8 cellular contexts compared by ENCODE assay signal in genomic region chr22:28051787-28052356, GRCh38.
DNase-seq lines count a peak whose midpoint lies in the region; ATAC-seq, FAIRE-seq and TF ChIP-seq lines count a peak whose summit lies in the region.

No MANE protein-coding gene starts in this region.

- H2AFZ ChIP-seq in endothelial cell of umbilical vein (ENCODE audit: low read depth, low read length), result no peak overlapping the region

- CTCF ChIA-PET in endothelial cell of umbilical vein (lab: Charles Lee), result interaction anchor here (0.6 to 7.7 kb wide), 62 partner anchors 8 to 1194 kb away, joined by 3 to 86 read pairs (median 4); no protein-coding TSS in a partner anchor

- no TSS peak for BruUV-seq in endothelial cell of umbilical vein (replicated peaks; lab: Mats Ljungman, UMichigan)

- ATAC-seq in GM18858 (IDR thresholded peaks at IDR 0.05; ENCODE audit: unreplicated experiment) (no peak), HG03039 (IDR thresholded peaks at IDR 0.05; ENCODE audit: unreplicated experiment) (no peak)

- no peak for TF ChIP-seq POLR2A in endothelial cell of umbilical vein (IDR thresholded peaks at IDR 0.05; ENCODE audit: low read depth, low read length)
- no peak for TF ChIP-seq POLR2A in transverse colon (IDR thresholded peaks at IDR 0.05)

- POLR2A ChIA-PET in endothelial cell of umbilical vein (lab: Charles Lee), result no interaction called here

- H3K4me2 ChIP-seq in endothelial cell of umbilical vein (ENCODE audit: insufficient read depth, low read length), result no peak overlapping the region

- H3K9ac ChIP-seq in endothelial cell of umbilical vein (replicated peaks; ENCODE audit: extremely low read depth, insufficient read depth, low read length), result no peak overlapping the region

- TF ChIP-seq CTCF in endothelial cell of umbilical vein (IDR thresholded peaks at IDR 0.05; ENCODE audit: extremely low read depth in 1 of 2, insufficient read depth in 1 of 2, low read depth in 1 of 2, low read length in 2 of 2), result peak; percentile 85
- TF ChIP-seq CTCF in transverse colon (IDR thresholded peaks at IDR 0.05), result peak; percentile 78 to 81 (median 80)

- H3K27me3 ChIP-seq in endothelial cell of umbilical vein (ENCODE audit: control insufficient read depth in 2 of 2, insufficient read depth in 2 of 2, low read length in 2 of 2), result no peaks in the 10 kb centered on the region
- H3K27me3 ChIP-seq in transverse colon, result no peaks in the 10 kb centered on the region

- TF ChIP-seq EP300 in transverse colon (IDR thresholded peaks at IDR 0.05; ENCODE audit: low read depth), result no peak

- dilution Hi-C loops in endothelial cell of umbilical vein (cut with MboI; ENCODE audit: extremely low pct_ligation_motif_present, low sequenced_read_pairs), result no loop called here

- no peaks in the 10 kb centered on the region for H3K9me1 ChIP-seq in endothelial cell of umbilical vein (replicated peaks; ENCODE audit: control insufficient read depth, extremely low read depth, insufficient read depth, low read length)

- WGBS in transverse colon (ENCODE audit: low coverage in 1 of 2), 2 donors, result 40 to 60% methylated on average over 2 to 5 of the region's 5 CpGs

- H3K4me1 ChIP-seq in endothelial cell of umbilical vein (ENCODE audit: control insufficient read depth, extremely low read depth, insufficient read depth, low read length), result peaks cover 15% of the 10 kb centered on the region
- no peaks in the 10 kb centered on the region for H3K4me1 ChIP-seq in transverse colon

- FAIRE-seq in endothelial cell of umbilical vein (lab: Jason Lieb, UNC), result peak; percentile 78

- H3K4me3 ChIP-seq in endothelial cell of umbilical vein (replicated peaks in 1 of 3; ENCODE audit: insufficient read depth in 1 of 3, low read depth in 1 of 3, low read length in 3 of 3) (no peak overlapping the region), transverse colon (no peak overlapping the region)

- DNase-seq in EH (ENCODE audit: low read depth), result peak; percentile 73
- DNase-seq in LHCN-M2 (ENCODE audit: low read depth), result peak; percentile 49
- peak; percentile 33 for DNase-seq in SW480 (ENCODE audit: low spot score)
- DNase-seq in endothelial cell of umbilical vein (ENCODE audit: low read depth, low spot score), result peak; percentile 66
- DNase-seq in midbrain (lab: John Stamatoyannopoulos, UW), result peak; percentile 76
- peak; percentile 67 for DNase-seq in transverse colon

- in situ Hi-C loops in transverse colon (cut with MboI; ENCODE audit: low pct_ligation_motif_present in 1 of 4, low pct_unique_long_range_greater_than_20kb in 1 of 4, low sequenced_read_pairs in 3 of 4), result loop anchor here (10.0 to 25.0 kb wide), 4 partner anchors 385 to 985 kb away; no protein-coding TSS in a partner anchor

- no peaks in the 10 kb centered on the region for H4K20me1 ChIP-seq in endothelial cell of umbilical vein (replicated peaks; ENCODE audit: control insufficient read depth, extremely low read depth, insufficient read depth, low read length)

- intact Hi-C loops in endothelial cell of umbilical vein (cut with micrococcal nuclease) (loop anchor here (1.0 to 2.0 kb wide), 4 partner anchors 32 to 777 kb away; no protein-coding TSS in a partner anchor), transverse colon (cut with DNase I; ENCODE audit: low total_unique reads) (loop anchor here (5.0 to 10.0 kb wide), 2 partner anchors 393 to 540 kb away; no protein-coding TSS in a partner anchor)

- H3K9me3 ChIP-seq in endothelial cell of umbilical vein (replicated peaks; ENCODE audit: control insufficient read depth, insufficient read depth, low read length) (no peaks in the 10 kb centered on the region), transverse colon (no peaks in the 10 kb centered on the region)

- H3K27ac ChIP-seq in endothelial cell of umbilical vein (ENCODE audit: insufficient read depth, low read depth, low read length), result no peak overlapping the region
- no peak overlapping the region for H3K27ac ChIP-seq in transverse colon

- no peaks in the 10 kb centered on the region for H3K79me2 ChIP-seq in endothelial cell of umbilical vein (ENCODE audit: control insufficient read depth, insufficient read depth, low read length)

- no peaks in the 10 kb centered on the region for H3K36me3 ChIP-seq in endothelial cell of umbilical vein (ENCODE audit: control insufficient read depth in 2 of 2, extremely low read depth in 1 of 2, insufficient read depth in 2 of 2, low read length in 2 of 2)
- no peaks in the 10 kb centered on the region for H3K36me3 ChIP-seq in transverse colon

TF ChIP-seq in endothelial cell of umbilical vein, 7 proteins besides CTCF, POLR2A, EP300 and RAD21:
- TF ChIP-seq MYC (IDR thresholded peaks at IDR 0.05; ENCODE audit: low read depth, low read length) (no peak), EZH2 (IDR thresholded peaks at IDR 0.05; ENCODE audit: borderline replicate concordance, low read depth, low read length, severe bottlenecking) (no peak), MAX (IDR thresholded peaks at IDR 0.05; ENCODE audit: insufficient read depth, insufficient read length) (no peak), GATA2 (IDR thresholded peaks at IDR 0.05; ENCODE audit: insufficient read depth, insufficient read length, low read depth, low read length) (no peak), FOS (IDR thresholded peaks at IDR 0.05; ENCODE audit: borderline replicate concordance, insufficient read depth, low read length) (no peak), POLR2AphosphoS5 (IDR thresholded peaks at IDR 0.05; ENCODE audit: insufficient read depth, low read depth, low read length) (no peak), JUN (IDR thresholded peaks at IDR 0.05; ENCODE audit: borderline replicate concordance, insufficient read depth, insufficient read length, low read depth) (no peak)
